1 cellular context compared by ENCODE assay signal in the genomic region with DNA sequence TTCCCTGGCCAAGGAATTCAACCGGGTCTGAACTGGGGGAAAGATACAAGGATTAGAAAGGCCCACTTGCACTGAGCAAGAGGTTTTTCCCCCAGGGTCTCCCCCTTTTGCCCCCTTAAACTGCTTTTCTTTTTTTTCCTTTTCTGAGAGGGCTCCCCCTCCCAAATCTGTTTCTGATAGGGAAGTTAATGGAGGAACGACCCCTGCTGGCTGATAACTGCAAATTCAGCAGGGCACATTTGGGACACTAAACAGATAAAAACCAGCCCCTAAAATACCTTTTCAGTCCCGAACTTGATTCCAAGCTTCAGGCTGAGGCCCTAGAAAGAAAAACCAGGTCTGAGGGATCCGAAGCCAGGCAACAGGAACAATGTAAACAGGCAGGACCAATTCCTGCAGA.
TF ChIP-seq lines count a peak whose summit lies in the region.

No MANE protein-coding gene starts in this region.

TF ChIP-seq in A549, 52 proteins besides CTCF, POLR2A, EP300 and RAD21 (continued from another document):
- TF ChIP-seq, protein P1, sequence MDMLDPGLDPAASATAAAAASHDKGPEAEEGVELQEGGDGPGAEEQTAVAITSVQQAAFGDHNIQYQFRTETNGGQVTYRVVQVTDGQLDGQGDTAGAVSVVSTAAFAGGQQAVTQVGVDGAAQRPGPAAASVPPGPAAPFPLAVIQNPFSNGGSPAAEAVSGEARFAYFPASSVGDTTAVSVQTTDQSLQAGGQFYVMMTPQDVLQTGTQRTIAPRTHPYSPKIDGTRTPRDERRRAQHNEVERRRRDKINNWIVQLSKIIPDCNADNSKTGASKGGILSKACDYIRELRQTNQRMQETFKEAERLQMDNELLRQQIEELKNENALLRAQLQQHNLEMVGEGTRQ (IDR thresholded peaks at IDR 0.05) = no peak
- TF ChIP-seq JUNB (IDR thresholded peaks at IDR 0.05) = no peak
